In the genomic region with DNA sequence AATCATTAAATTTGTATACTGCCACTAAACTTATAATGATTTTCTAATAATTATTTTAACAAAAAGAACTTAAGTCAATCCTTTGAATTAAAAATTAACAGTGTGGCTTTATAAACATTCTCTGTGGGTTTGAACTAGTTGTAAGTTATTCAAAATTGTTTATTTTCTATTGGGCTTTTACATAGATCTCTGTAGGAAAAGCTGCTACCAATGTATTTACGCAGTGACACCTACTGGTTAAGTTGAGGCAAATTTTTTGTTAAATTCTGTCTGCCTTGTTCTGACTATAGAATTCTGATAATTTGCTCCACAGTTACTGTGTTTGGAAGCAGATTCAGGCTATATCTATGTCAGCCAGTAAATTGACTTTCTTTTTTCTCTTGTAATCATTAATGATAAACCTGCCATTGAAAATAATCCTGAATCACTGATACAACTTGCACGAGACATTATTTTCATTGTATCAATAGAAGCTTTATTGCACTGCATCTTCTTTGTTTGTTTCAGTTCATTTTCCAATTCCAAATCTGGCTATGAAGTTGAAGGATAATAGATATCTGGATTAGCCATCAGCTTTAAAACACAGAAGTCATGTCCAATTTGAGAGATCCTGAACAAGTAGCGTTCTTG, we compare ENCODE assay signal across 8 cellular contexts.
DNase-seq lines count a peak whose midpoint lies in the region; ATAC-seq, FAIRE-seq and TF ChIP-seq lines count a peak whose summit lies in the region.

No MANE protein-coding gene starts in this region.

- no peak overlapping the region for H2AFZ ChIP-seq in MM.1S (ENCODE audit: low read length)

- DNase-seq in SIG-M5 treated with dmso at 0.1 percent for 504 hours (lab: John Stamatoyannopoulos, UW; ENCODE audit: unreplicated experiment) (peak; percentile 68), SIG-M5 (lab: John Stamatoyannopoulos, UW) (no peak), MM.1S (peak; percentile 40), amniotic epithelial cell (ENCODE audit: low read depth) (peak; percentile 64)
- no peak for DNase-seq in stimulated activated CD4-positive, alpha-beta T cell treated with anti-CD3 and anti-CD28 coated beads, Interleukin-4, amount 100 ng/mL, for 4 hours

- no peak overlapping the region for H3K4me2 ChIP-seq in MM.1S (ENCODE audit: low read depth, low read length)

- H3K4me3 ChIP-seq in MM.1S (ENCODE audit: low read length) = no peak overlapping the region

- H4K20me1 ChIP-seq in MM.1S (ENCODE audit: insufficient read depth, low read length) = no peaks in the 10 kb centered on the region

- H3F3A ChIP-seq in MM.1S (ENCODE audit: insufficient read depth, low read length) = 0 out of 2 replicates have a peak, but pooled peaks cover 4% of the 10 kb centered on the region

- no peaks in the 10 kb centered on the region for H3K36me3 ChIP-seq in MM.1S (replicated peaks; ENCODE audit: insufficient read depth, low read length)

- H3K27ac ChIP-seq in MM.1S (ENCODE audit: low read length) = no peak overlapping the region

- no peaks in the 10 kb centered on the region for H3K9me3 ChIP-seq in MM.1S (replicated peaks; ENCODE audit: insufficient read depth, low read length)

- TF ChIP-seq CTCF in MM.1S (IDR thresholded peaks at IDR 0.05; ENCODE audit: low read length) = peak; percentile 45

- H3K9ac ChIP-seq in MM.1S (ENCODE audit: low read length) = no peak overlapping the region

- no peaks in the 10 kb centered on the region for H3K79me2 ChIP-seq in MM.1S (ENCODE audit: low read length)

- peaks cover 4% of the 10 kb centered on the region; the same call in 1 of the 2 replicates for H3K4me1 ChIP-seq in MM.1S (ENCODE audit: low read length)

- ATAC-seq in GM21381 (IDR thresholded peaks at IDR 0.05; ENCODE audit: unreplicated experiment) = no peak
- no peak for ATAC-seq in GM21528 (IDR thresholded peaks at IDR 0.05; ENCODE audit: low FRiP score, unreplicated experiment)

- peak; percentile 90 for FAIRE-seq in islet of Langerhans (lab: Jason Lieb, UNC)

- H3K27me3 ChIP-seq in MM.1S (replicated peaks; ENCODE audit: insufficient read depth, low read length) = no peaks in the 10 kb centered on the region

- no peaks in the 10 kb centered on the region for H3K9me2 ChIP-seq in MM.1S (replicated peaks; ENCODE audit: insufficient read depth, low read length)

Comparison
In these comparisons a context has a peak if more than half of its experiments do, and no peak if none do; other contexts are left out.
1. DNase-seq: peak in SIG-M5 treated with dmso at 0.1 percent for 504 hours (single experiment), MM.1S (single experiment) and amniotic epithelial cell (single experiment); none in SIG-M5 (single experiment) and stimulated activated CD4-positive, alpha-beta T cell treated with anti-CD3 and anti-CD28 coated beads, Interleukin-4, amount 100 ng/mL, for 4 hours (0 of 2).